In the genomic region with DNA sequence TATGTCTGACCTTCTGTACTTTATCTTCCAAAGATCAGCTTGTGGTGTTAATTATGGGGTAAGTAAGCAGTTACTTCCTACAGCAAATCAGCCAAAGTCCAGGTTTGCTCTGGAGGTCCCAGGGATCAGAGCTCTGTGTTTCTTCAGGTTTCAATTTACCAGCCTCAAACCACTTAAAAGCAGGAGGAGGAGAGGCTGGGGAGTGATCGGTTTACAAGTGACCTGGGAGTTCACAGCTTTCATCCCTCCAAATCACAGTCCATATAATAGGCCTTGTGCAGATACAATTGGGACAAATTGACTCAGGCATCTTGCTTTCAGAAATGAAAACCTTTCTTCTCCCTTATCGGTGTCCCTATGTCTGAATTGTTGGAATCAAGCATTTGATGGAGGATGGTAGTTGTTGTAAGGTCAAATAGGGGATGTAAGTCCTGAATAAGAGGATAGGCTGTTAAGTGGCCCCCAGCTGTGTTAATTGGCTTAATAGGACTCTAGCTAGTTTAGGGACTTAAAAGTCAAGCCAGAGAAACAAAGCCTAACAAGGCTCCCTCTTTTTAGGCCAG, we compare ENCODE assay signal across 1 cellular context.
TF ChIP-seq lines count a peak whose summit lies in the region.

No MANE protein-coding gene starts in this region.

TF ChIP-seq in HepG2, 621 proteins besides CTCF, POLR2A, EP300 and RAD21 (continued from another document):
- 0 out of 4 replicates have a peak, but pooled peaks of 1 of the 2 experiments have one; percentile 63 for TF ChIP-seq REST (IDR thresholded peaks at IDR 0.05; ENCODE audit: borderline replicate concordance in 1 of 2, low read depth in 1 of 2, low read length in 2 of 2)
- TF ChIP-seq TBP (CRISPR knock-in tag; IDR thresholded peaks at IDR 0.05), result no peak
- TF ChIP-seq ZNF646 (CRISPR knock-in tag; IDR thresholded peaks at IDR 0.05), result no peak
- TF ChIP-seq NFIB (CRISPR knock-in tag; IDR thresholded peaks at IDR 0.05; ENCODE audit: borderline replicate concordance), result no peak
- TF ChIP-seq IKZF4 (CRISPR knock-in tag; IDR thresholded peaks at IDR 0.05; ENCODE audit: borderline replicate concordance, low read depth, not compliant biosample characterization), result no peak
- TF ChIP-seq CENPX (CRISPR knock-in tag; IDR thresholded peaks at IDR 0.05), result no peak
- TF ChIP-seq NR2F6 (IDR thresholded peaks at IDR 0.05), result peak; percentile 92
- peak; percentile 83 for TF ChIP-seq NR2F6 (CRISPR knock-in tag; IDR thresholded peaks at IDR 0.05)
- TF ChIP-seq, protein P1, sequence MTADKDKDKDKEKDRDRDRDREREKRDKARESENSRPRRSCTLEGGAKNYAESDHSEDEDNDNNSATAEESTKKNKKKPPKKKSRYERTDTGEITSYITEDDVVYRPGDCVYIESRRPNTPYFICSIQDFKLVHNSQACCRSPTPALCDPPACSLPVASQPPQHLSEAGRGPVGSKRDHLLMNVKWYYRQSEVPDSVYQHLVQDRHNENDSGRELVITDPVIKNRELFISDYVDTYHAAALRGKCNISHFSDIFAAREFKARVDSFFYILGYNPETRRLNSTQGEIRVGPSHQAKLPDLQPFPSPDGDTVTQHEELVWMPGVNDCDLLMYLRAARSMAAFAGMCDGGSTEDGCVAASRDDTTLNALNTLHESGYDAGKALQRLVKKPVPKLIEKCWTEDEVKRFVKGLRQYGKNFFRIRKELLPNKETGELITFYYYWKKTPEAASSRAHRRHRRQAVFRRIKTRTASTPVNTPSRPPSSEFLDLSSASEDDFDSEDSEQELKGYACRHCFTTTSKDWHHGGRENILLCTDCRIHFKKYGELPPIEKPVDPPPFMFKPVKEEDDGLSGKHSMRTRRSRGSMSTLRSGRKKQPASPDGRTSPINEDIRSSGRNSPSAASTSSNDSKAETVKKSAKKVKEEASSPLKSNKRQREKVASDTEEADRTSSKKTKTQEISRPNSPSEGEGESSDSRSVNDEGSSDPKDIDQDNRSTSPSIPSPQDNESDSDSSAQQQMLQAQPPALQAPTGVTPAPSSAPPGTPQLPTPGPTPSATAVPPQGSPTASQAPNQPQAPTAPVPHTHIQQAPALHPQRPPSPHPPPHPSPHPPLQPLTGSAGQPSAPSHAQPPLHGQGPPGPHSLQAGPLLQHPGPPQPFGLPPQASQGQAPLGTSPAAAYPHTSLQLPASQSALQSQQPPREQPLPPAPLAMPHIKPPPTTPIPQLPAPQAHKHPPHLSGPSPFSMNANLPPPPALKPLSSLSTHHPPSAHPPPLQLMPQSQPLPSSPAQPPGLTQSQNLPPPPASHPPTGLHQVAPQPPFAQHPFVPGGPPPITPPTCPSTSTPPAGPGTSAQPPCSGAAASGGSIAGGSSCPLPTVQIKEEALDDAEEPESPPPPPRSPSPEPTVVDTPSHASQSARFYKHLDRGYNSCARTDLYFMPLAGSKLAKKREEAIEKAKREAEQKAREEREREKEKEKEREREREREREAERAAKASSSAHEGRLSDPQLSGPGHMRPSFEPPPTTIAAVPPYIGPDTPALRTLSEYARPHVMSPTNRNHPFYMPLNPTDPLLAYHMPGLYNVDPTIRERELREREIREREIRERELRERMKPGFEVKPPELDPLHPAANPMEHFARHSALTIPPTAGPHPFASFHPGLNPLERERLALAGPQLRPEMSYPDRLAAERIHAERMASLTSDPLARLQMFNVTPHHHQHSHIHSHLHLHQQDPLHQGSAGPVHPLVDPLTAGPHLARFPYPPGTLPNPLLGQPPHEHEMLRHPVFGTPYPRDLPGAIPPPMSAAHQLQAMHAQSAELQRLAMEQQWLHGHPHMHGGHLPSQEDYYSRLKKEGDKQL (CRISPR knock-in tag; IDR thresholded peaks at IDR 0.05; ENCODE audit: low read depth), result peak; percentile 96
- peak; percentile 96 for TF ChIP-seq HMG20B (CRISPR knock-in tag; conservative IDR thresholded peaks at IDR 0.05)
- TF ChIP-seq FOXA3 (CRISPR knock-in tag; IDR thresholded peaks at IDR 0.05), result peak; percentile 59
- TF ChIP-seq SOX5 (CRISPR knock-in tag; IDR thresholded peaks at IDR 0.05; ENCODE audit: borderline replicate concordance), result peak; percentile 55; the same call in 1 of the 2 replicates
- TF ChIP-seq, protein P2, sequence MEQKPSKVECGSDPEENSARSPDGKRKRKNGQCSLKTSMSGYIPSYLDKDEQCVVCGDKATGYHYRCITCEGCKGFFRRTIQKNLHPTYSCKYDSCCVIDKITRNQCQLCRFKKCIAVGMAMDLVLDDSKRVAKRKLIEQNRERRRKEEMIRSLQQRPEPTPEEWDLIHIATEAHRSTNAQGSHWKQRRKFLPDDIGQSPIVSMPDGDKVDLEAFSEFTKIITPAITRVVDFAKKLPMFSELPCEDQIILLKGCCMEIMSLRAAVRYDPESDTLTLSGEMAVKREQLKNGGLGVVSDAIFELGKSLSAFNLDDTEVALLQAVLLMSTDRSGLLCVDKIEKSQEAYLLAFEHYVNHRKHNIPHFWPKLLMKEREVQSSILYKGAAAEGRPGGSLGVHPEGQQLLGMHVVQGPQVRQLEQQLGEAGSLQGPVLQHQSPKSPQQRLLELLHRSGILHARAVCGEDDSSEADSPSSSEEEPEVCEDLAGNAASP (CRISPR knock-in tag; IDR thresholded peaks at IDR 0.05; ENCODE audit: borderline replicate concordance), result 0 out of 2 replicates have a peak, but pooled peaks have one; percentile 51
- TF ChIP-seq FOSL1 (CRISPR knock-in tag; IDR thresholded peaks at IDR 0.05; ENCODE audit: borderline replicate concordance), result peak; percentile 21; the same call in 1 of the 2 replicates
- peak; percentile 72 for TF ChIP-seq HHEX (CRISPR knock-in tag; IDR thresholded peaks at IDR 0.05)
- peak; percentile 22; the same call in 1 of the 2 replicates for TF ChIP-seq SP4 (CRISPR knock-in tag; IDR thresholded peaks at IDR 0.05)
- TF ChIP-seq RXRB (CRISPR knock-in tag; IDR thresholded peaks at IDR 0.05; ENCODE audit: borderline replicate concordance), result 0 out of 2 replicates have a peak, but pooled peaks have one; percentile 19
